Comparison of ENCODE assay signal across 8 cellular contexts in the genomic region with DNA sequence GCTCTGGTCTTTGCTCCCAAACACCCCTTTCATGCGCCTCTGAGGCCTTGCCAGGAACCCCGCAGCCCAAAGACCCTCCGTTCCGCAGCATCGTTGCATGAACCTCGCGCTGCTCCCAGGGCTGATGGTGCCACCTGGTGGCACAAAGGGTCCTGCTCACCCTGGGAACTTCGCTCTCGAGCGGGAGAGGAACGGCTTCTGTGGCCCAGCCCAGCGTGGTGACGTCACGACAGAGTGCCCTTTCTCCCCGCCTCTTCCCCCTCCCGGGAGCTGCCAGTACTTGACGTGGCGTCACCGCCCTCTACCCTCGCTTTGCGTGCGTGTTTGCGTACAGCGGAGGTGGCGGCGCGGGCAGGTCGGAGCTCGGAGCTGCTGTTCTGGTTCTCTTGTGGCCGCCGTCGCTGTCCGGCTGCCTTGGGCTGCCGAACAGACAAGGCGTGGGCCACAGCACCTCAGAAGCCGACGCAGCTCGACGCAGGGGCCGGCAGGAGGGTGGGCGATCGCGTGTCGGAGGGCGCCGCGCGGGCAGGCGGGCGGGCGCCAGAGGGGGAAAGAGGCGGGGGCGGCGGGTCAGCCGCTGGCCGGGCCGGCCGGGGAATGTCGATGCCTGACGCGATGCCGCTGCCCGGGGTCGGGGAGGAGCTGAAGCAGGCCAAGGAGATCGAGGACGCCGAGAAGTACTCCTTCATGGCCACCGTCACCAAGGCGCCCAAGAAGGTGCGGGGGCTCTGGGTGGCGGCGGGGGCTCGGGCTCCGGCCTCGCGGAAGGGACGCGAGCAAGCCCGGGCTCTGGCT. TPM values are rescaled to one million over a fixed set of nuclear protein-coding genes. Genes with fewer than 3 reads are reported as not detected.
DNase-seq lines count a peak whose midpoint lies in the region; ATAC-seq, FAIRE-seq and TF ChIP-seq lines count a peak whose summit lies in the region.

A gene (plus strand): TSS at position 310 of the 795 bp plus-strand sequence. CDS start 288 bp downstream, at position 598.

- intact Hi-C loops in esophagus muscularis mucosa (cut with DNase I): loop anchor here (1.0 to 10.0 kb wide), 5 partner anchors 57 to 440 kb away; a partner anchor contains a TSS

- H3K27me3 ChIP-seq in Karpas-422 (ENCODE audit: low read length) (no peaks in the 10 kb centered on the region), esophagus muscularis mucosa (no peaks in the 10 kb centered on the region)

- peak; percentile 84 for TF ChIP-seq EP300 in esophagus muscularis mucosa (IDR thresholded peaks at IDR 0.05)

- peak; percentile 79 for FAIRE-seq in RCC 7860 (lab: Jason Lieb, UNC)

- H2AFZ ChIP-seq in Karpas-422 (ENCODE audit: low read length): peak within 1 kb of the TSS; percentile 69

- no peaks in the 10 kb centered on the region for H3K9me2 ChIP-seq in Karpas-422 (replicated peaks; ENCODE audit: insufficient read depth, low read length)

- peaks cover 21% of the 10 kb centered on the region for H4K20me1 ChIP-seq in Karpas-422 (ENCODE audit: insufficient read depth, low read depth, low read length)

- no CpG with 5 or more reads among the region's 79 CpGs for WGBS in esophagus muscularis mucosa

- H3K4me1 ChIP-seq in Karpas-422 (ENCODE audit: low read length) (peaks cover 39% of the 10 kb centered on the region), esophagus muscularis mucosa (peaks cover 52 to 68% (median 58%) of the 10 kb centered on the region in 4 donors)

- H3K27me3 Mint-ChIP-seq in activated T-cell treated with anti-CD3 and anti-CD28 coated beads, Interleukin-2, amount 50 U/mL, for 72 hours (ENCODE audit: low read depth): no peaks in the 10 kb centered on the region

- H3K9ac ChIP-seq in Karpas-422 (ENCODE audit: low read length): peak within 1 kb of the TSS; percentile 95

- H3K4me1 Mint-ChIP-seq in activated T-cell treated with anti-CD3 and anti-CD28 coated beads, Interleukin-2, amount 50 U/mL, for 72 hours (ENCODE audit: low read depth): peaks cover 34% of the 10 kb centered on the region

- DNase-seq in EH (ENCODE audit: low read depth) (peak; percentile 99), Karpas-422 (peak; percentile 100), RCC 7860 (ENCODE audit: low spot score) (peak; percentile 98), esophagus muscularis mucosa (ENCODE audit: extremely low spot score) (peak; percentile 100), myocyte (ENCODE audit: low read depth) (peak; percentile 99)
- peak; percentile 100 for DNase-seq in activated T-cell treated with anti-CD3 and anti-CD28 coated beads, Interleukin-2, amount 50 U/mL, for 72 hours
- peak; percentile 97 to 100 for DNase-seq in stimulated activated CD8-positive, alpha-beta memory T cell treated with anti-CD3 and anti-CD28 coated beads, Interleukin-7, amount 100 ng/mL, for 48 hours (ENCODE audit: extremely low read depth in 1 of 2, low read depth in 1 of 2)

- ATAC-seq in GM21825 (IDR thresholded peaks at IDR 0.05; ENCODE audit: unreplicated experiment): peak; percentile 97
- ATAC-seq in activated T-cell treated with anti-CD3 and anti-CD28 coated beads, Interleukin-2, amount 50 U/mL, for 72 hours (replicated peaks in 1 of 2): peak; percentile 98 to 99

- peak within 1 kb of the TSS; percentile 98 for H3K27ac Mint-ChIP-seq in activated T-cell treated with anti-CD3 and anti-CD28 coated beads, Interleukin-2, amount 50 U/mL, for 72 hours

- no peaks in the 10 kb centered on the region for H3K9me3 Mint-ChIP-seq in activated T-cell treated with anti-CD3 and anti-CD28 coated beads, Interleukin-2, amount 50 U/mL, for 72 hours

- H3K9me3 ChIP-seq in Karpas-422 (ENCODE audit: low read length) (no peaks in the 10 kb centered on the region), esophagus muscularis mucosa (no peaks in the 10 kb centered on the region)

- peak; percentile 98 to 99 (median 99) for TF ChIP-seq CTCF in esophagus muscularis mucosa (IDR thresholded peaks at IDR 0.05)

- H3K36me3 Mint-ChIP-seq in activated T-cell treated with anti-CD3 and anti-CD28 coated beads, Interleukin-2, amount 50 U/mL, for 72 hours (ENCODE audit: insufficient read depth in 2 of 2): peaks cover 2 to 5% of the 10 kb centered on the region in 2 donors

- H3K4me3 ChIP-seq in Karpas-422 (ENCODE audit: low read length): peak within 1 kb of the TSS; percentile 99
- H3K4me3 ChIP-seq in esophagus muscularis mucosa: peak within 1 kb of the TSS; percentile 75 to 95 (median 82)

- peak; percentile 98 for TF ChIP-seq POLR2A in esophagus muscularis mucosa (IDR thresholded peaks at IDR 0.05; ENCODE audit: low read depth)

- H3K79me2 ChIP-seq in Karpas-422 (ENCODE audit: low read length): peaks cover 47% of the 10 kb centered on the region

- peak within 1 kb of the TSS; percentile 100 for H3K4me2 ChIP-seq in Karpas-422 (ENCODE audit: low read depth, low read length, poor library complexity, severe bottlenecking)

- H3K36me3 ChIP-seq in Karpas-422 (ENCODE audit: insufficient read depth, low read length) (peaks cover 3% of the 10 kb centered on the region; the same call in 1 of the 2 replicates), esophagus muscularis mucosa (no peaks in the 10 kb centered on the region)

- no peak within 1 kb of the TSS; the same call in 1 of the 2 replicates for H3K27ac ChIP-seq in Karpas-422 (ENCODE audit: low read length)
- H3K27ac ChIP-seq in esophagus muscularis mucosa (replicated peaks in 1 of 4): peak within 1 kb of the TSS; percentile 95 to 99 (median 97)

- H3K4me3 Mint-ChIP-seq in activated T-cell treated with anti-CD3 and anti-CD28 coated beads, Interleukin-2, amount 50 U/mL, for 72 hours: peak within 1 kb of the TSS; percentile 99

RNA-seq across cellular contexts. Expression of the gene that starts here (rescaled TPM):
- 29.5 and 34.0 TPM in 2 replicates for total RNA-seq in Karpas-422 (2014; rRNA removed; shearing (Covaris generic); ENCODE audit: low replicate concordance)
- 100 to 1,000 TPM in 1 of 2 donors, 10 to 100 TPM in 1; 87.0 to 101 TPM for total RNA-seq in activated T-cell treated with anti-CD3 and anti-CD28 coated beads, Interleukin-2, amount 50 U/mL, for 72 hours
- total RNA-seq in esophagus muscularis mucosa: 100 to 1,000 TPM in 1 of 4 donors, 10 to 100 TPM in 3; 72.1 to 111 (median 91.0) TPM
- total RNA-seq in myocyte: 36.3 and 41.5 TPM in 2 replicates
- polyA plus RNA-seq in myocyte (2012): 90.9 TPM
